ENCODE assay signal across 8 cellular contexts in genomic region chr13:79973533-79973963, GRCh38.
DNase-seq lines count a peak whose midpoint lies in the region; ATAC-seq and TF ChIP-seq lines count a peak whose summit lies in the region.

No MANE protein-coding gene starts in this region.

- no TSS peak for BruUV-seq in OCI-LY7 (replicated peaks; lab: Mats Ljungman, UMichigan)

- intact Hi-C loops in OCI-LY7 (cut with micrococcal nuclease; ENCODE audit: unreplicated experiment) (no loop called here), left ventricle myocardium inferior (cut with micrococcal nuclease) (no loop called here)

- ATAC-seq in HG02763 (IDR thresholded peaks at IDR 0.05; ENCODE audit: unreplicated experiment), result peak; percentile 89

- TF ChIP-seq CTCF in OCI-LY7 (conservative IDR thresholded peaks at IDR 0.05; ENCODE audit: low read length) (peak; percentile 78), left ventricle myocardium inferior (IDR thresholded peaks at IDR 0.05; ENCODE audit: borderline replicate concordance) (peak; percentile 66)

- H3K36me3 ChIP-seq in OCI-LY7 (ENCODE audit: insufficient read depth, low read length) (no peaks in the 10 kb centered on the region), left ventricle myocardium inferior (no peaks in the 10 kb centered on the region)

- POLR2A ChIA-PET in OCI-LY7 (lab: Charles Lee), result interaction anchor here (0.7 to 0.8 kb wide), 2 partner anchors 15 to 31 kb away, joined by 3 read pairs; no protein-coding TSS in a partner anchor

- no peak overlapping the region for H3K4me2 ChIP-seq in OCI-LY7 (ENCODE audit: low read length)

- no peaks in the 10 kb centered on the region for H3K79me2 ChIP-seq in OCI-LY7 (ENCODE audit: insufficient read depth, low read depth, low read length)

- H3K4me1 ChIP-seq in OCI-LY7 (ENCODE audit: insufficient read depth, low read length, poor library complexity, severe bottlenecking) (no peaks in the 10 kb centered on the region), left ventricle myocardium inferior (peaks cover 7% of the 10 kb centered on the region)

- no peaks in the 10 kb centered on the region for H4K20me1 ChIP-seq in OCI-LY7 (ENCODE audit: insufficient read depth, low read length)

- no peak overlapping the region for H3K27ac ChIP-seq in OCI-LY7 (ENCODE audit: low read depth, low read length, poor library complexity, severe bottlenecking)
- H3K27ac ChIP-seq in left ventricle myocardium inferior (replicated peaks), result no peak overlapping the region

- no peaks in the 10 kb centered on the region for H3K9me2 ChIP-seq in OCI-LY7 (ENCODE audit: insufficient read depth, low read length)

- no peaks in the 10 kb centered on the region for H3K27me3 ChIP-seq in left ventricle myocardium inferior (ENCODE audit: low read depth)

- H2AFZ ChIP-seq in OCI-LY7 (ENCODE audit: low read length), result no peak overlapping the region

- DNase-seq in NCI-H524 (lab: John Stamatoyannopoulos, UW), result peak; percentile 7 to 23
- DNase-seq in NCI-H524 treated with DMSO at 0.1 percent for 48 hours (lab: John Stamatoyannopoulos, UW), result no peak
- DNase-seq in OCI-LY7 (ENCODE audit: low spot score), result peak; percentile 33
- peak; percentile 45 for DNase-seq in left ventricle myocardium inferior
- no peak for DNase-seq in activated CD4-positive, CD25-positive, alpha-beta regulatory T cell (lab: John Stamatoyannopoulos, UW)
- no peak for DNase-seq in epidermal melanocyte (ENCODE audit: insufficient read length, low spot score)
- no peak for DNase-seq in AG08396 (ENCODE audit: low spot score)

- no peak overlapping the region for H3K4me3 ChIP-seq in OCI-LY7 (ENCODE audit: low read depth, low read length, poor library complexity, severe bottlenecking)
- H3K4me3 ChIP-seq in left ventricle myocardium inferior, result no peak overlapping the region

- H3K9me3 ChIP-seq in OCI-LY7 (ENCODE audit: low read length), result no peaks in the 10 kb centered on the region
- peaks cover 32% of the 10 kb centered on the region for H3K9me3 ChIP-seq in left ventricle myocardium inferior (replicated peaks)

- CTCF ChIA-PET in OCI-LY7 (lab: Charles Lee; ENCODE audit: unreplicated experiment), result no interaction called here

Comparison
In these comparisons a context has a peak if more than half of its experiments do, and no peak if none do; other contexts are left out.
1. DNase-seq: peak in NCI-H524 (2 of 2), OCI-LY7 (single experiment) and left ventricle myocardium inferior (single experiment); none in NCI-H524 treated with DMSO at 0.1 percent for 48 hours (single experiment), activated CD4-positive, CD25-positive, alpha-beta regulatory T cell (0 of 4), epidermal melanocyte (single experiment) and AG08396 (single experiment).